ENCODE assay signal across 9 cellular contexts in genomic region chr15:74065684-74066411, GRCh38. TPM values are rescaled to one million over a fixed set of nuclear protein-coding genes. Genes with fewer than 3 reads are reported as not detected.
DNase-seq lines count a peak whose midpoint lies in the region; FAIRE-seq and TF ChIP-seq lines count a peak whose summit lies in the region.
"Not testable (repeated sequence)": the region's sequence is repeated elsewhere in the genome, so short reads cannot be mapped to it uniquely, and the experiment has no call there.
"Had no signal": no experiment of that assay in that cellular context is flagged by ENCODE, and none has a peak within 500 bp of the region (broad histone marks: within the 10 kb centered on the region; RNA-seq: fewer than 3 reads in every experiment).

No MANE protein-coding gene starts in this region.

- FAIRE-seq in GM19239 (lab: Jason Lieb, UNC), result peak; percentile 82

- H3K4me1 ChIP-seq in adrenal gland (replicated peaks in 1 of 2); neutrophil (ENCODE audit: control insufficient read depth in 1 of 2, insufficient read depth in 1 of 2, low read depth in 1 of 2, low read length in 1 of 2): not testable (repeated sequence)

- H3K9me3 ChIP-seq in adrenal gland (replicated peaks in 1 of 3); neutrophil: not testable (repeated sequence)

- not testable (repeated sequence) for H3K27me3 ChIP-seq in adrenal gland, neutrophil

- not testable (repeated sequence) for H3K36me3 ChIP-seq in adrenal gland (replicated peaks in 1 of 2); neutrophil

- not testable (repeated sequence) for DNase-seq in AG09319 (ENCODE audit: extremely low read depth, low read depth); GM19239 (ENCODE audit: insufficient read length, low spot score)
- peak; percentile 37 to 46 for DNase-seq in activated CD4-positive, alpha-beta T cell treated with anti-CD3 and anti-CD28 coated beads, Interleukin-2, amount 50 U/mL, for 4 hours
- DNase-seq in adrenal gland (peak; percentile 29 to 70 (median 52)), head of caudate nucleus (peak in 34 of 42 donors; percentile 15 to 78 (median 46))
- peak; percentile 20 to 24 (median 21) for DNase-seq in stimulated activated CD4-positive, alpha-beta T cell treated with anti-CD3 and anti-CD28 coated beads, TNF-alpha, amount 100 ng/mL, for 48 hours (ENCODE audit: low read depth in 3 of 3)

- peak; percentile 16 for TF ChIP-seq CTCF in AG09319 (IDR thresholded peaks at IDR 0.05; ENCODE audit: low read depth, low read length)
- TF ChIP-seq CTCF in LNCAP (IDR thresholded peaks at IDR 0.05), result peak; percentile 43
- peak in 5 of 6 experiments; percentile 18 to 56 (median 35) for TF ChIP-seq CTCF in adrenal gland (IDR thresholded peaks at IDR 0.05)
- peak; percentile 76 for TF ChIP-seq CTCF in neutrophil (IDR thresholded peaks at IDR 0.05)

- H3K4me3 ChIP-seq in adrenal gland; neutrophil (ENCODE audit: low read depth in 1 of 2, low read length in 1 of 2): not testable (repeated sequence)

- WGBS in adrenal gland, 4 donors, result 0 to 32% (median 27%) methylated on average over 2 to 7 of the region's 13 CpGs

- TF ChIP-seq POLR2A in adrenal gland (IDR thresholded peaks at IDR 0.05), result not testable (repeated sequence)

- not testable (repeated sequence) for H3K27ac ChIP-seq in adrenal gland, neutrophil

- intact Hi-C loops in adrenal gland (cut with DNase I); head of caudate nucleus (cut with DNase I): not testable (repeated sequence)

RNA-seq across cellular contexts. Expression of gene GOLGA6A, which starts 16.5 kb away (rescaled TPM):
- total RNA-seq in adrenal gland, result not detected
- under 1 TPM in 1 of 3 donors, not detected in 2; 0.03 TPM for polyA plus RNA-seq in adrenal gland
- total RNA-seq: M059J had no signal

Comparison
In these comparisons a context has a peak if more than half of its experiments do, and no peak if none do; other contexts are left out.
1. CTCF ChIP-seq: peak in every context shown above with its lines; median percentile 76 in neutrophil; 43 in LNCAP; 35 in adrenal gland; 16 in AG09319.